ENCODE assay signal across 26 cellular contexts in genomic region chr6:142350309-142350708, GRCh38. TPM values are rescaled to one million over a fixed set of nuclear protein-coding genes. Genes with fewer than 3 reads are reported as not detected.
DNase-seq lines count a peak whose midpoint lies in the region; ATAC-seq, FAIRE-seq and TF ChIP-seq lines count a peak whose summit lies in the region.
"Had no signal": no experiment of that assay in that cellular context is flagged by ENCODE, and none has a peak within 500 bp of the region (broad histone marks: within the 10 kb centered on the region; RNA-seq: fewer than 3 reads in every experiment).

No MANE protein-coding gene starts in this region.

- BruUV-seq in HepG2 (replicated peaks; lab: Mats Ljungman, UMichigan) (no TSS peak), Panc1 (replicated peaks; lab: Mats Ljungman, UMichigan) (no TSS peak)

- H3K27me3 ChIP-seq in HepG2 (ENCODE audit: control insufficient read depth in 1 of 2, insufficient read depth in 2 of 2, low read length in 2 of 2) (no peaks in the 10 kb centered on the region), right lobe of liver (no peaks in the 10 kb centered on the region), Panc1 (ENCODE audit: control insufficient read depth, insufficient read depth, low read length) (no peaks in the 10 kb centered on the region), gastrocnemius medialis (no peaks in the 10 kb centered on the region)
- H3K27me3 ChIP-seq: BLaER1 treated with 17β-estradiol and CSF1 and Interleukin-3, amounts not matched to agents 10 nM and 100 nM had no signal

- intact Hi-C loops in HepG2 (cut with micrococcal nuclease; ENCODE audit: unreplicated experiment) (no loop called here), right lobe of liver (cut with DNase I) (no loop called here), Panc1 (cut with micrococcal nuclease; ENCODE audit: unreplicated experiment) (no loop called here), gastrocnemius medialis (cut with DNase I; ENCODE audit: low total_unique reads) (no loop called here)

- no peaks in the 10 kb centered on the region for H3K9me3 ChIP-seq in HepG2 (ENCODE audit: low read length)
- H3K9me3 ChIP-seq in right lobe of liver, result no peaks in the 10 kb centered on the region
- H3K9me3 ChIP-seq in Panc1 (ENCODE audit: control insufficient read depth, insufficient read depth, low read depth, low read length), result peaks cover 16% of the 10 kb centered on the region; the same call in 1 of the 2 replicates
- no peaks in the 10 kb centered on the region for H3K9me3 ChIP-seq in gastrocnemius medialis

- TF ChIP-seq EP300 in HepG2 (IDR thresholded peaks at IDR 0.05; ENCODE audit: low read depth in 2 of 2, low read length in 2 of 2) (no peak), HepG2 (CRISPR knock-in tag; IDR thresholded peaks at IDR 0.05; ENCODE audit: borderline replicate concordance) (no peak)

- no peak for ATAC-seq in HepG2
- no peak for ATAC-seq in right lobe of liver
- ATAC-seq in Panc1, result no peak
- no peak for ATAC-seq in gastrocnemius medialis
- ATAC-seq: GM12878 had no signal

- in situ Hi-C loops in HepG2 (cut with HindIII; ENCODE audit: extremely low pct_ligation_motif_present, low pct_unique_long_range_greater_than_20kb) (no loop called here), Panc1 (cut with HindIII; ENCODE audit: low pct_unique_long_range_greater_than_20kb, low sequenced_read_pairs) (no loop called here), gastrocnemius medialis (cut with MboI; ENCODE audit: low sequenced_read_pairs in 4 of 4) (no loop called here)

- no peak overlapping the region for H3K4me2 ChIP-seq in HepG2 (ENCODE audit: low read depth, low read length)
- H3K4me2 ChIP-seq: BLaER1 treated with 17β-estradiol and CSF1 and Interleukin-3, amounts not matched to agents 10 nM and 100 nM had no signal

- H3K27ac ChIP-seq in HepG2 (ENCODE audit: extremely low read length, insufficient read depth, low read length) (no peak overlapping the region), right lobe of liver (no peak overlapping the region), C4-2B (peak overlapping the region; percentile 75; the same call in 1 of the 2 replicates), Panc1 (ENCODE audit: low read length) (peak overlapping the region; percentile 78; the same call in 1 of the 2 replicates), gastrocnemius medialis (no peak overlapping the region)
- H3K27ac ChIP-seq: BLaER1 treated with 17β-estradiol and CSF1 and Interleukin-3, amounts not matched to agents 10 nM and 100 nM had no signal

- DNase-seq in HepG2 (ENCODE audit: low spot score) (no peak), right lobe of liver (no peak), Panc1 (ENCODE audit: low read depth, low spot score) (no peak), NCI-H1436 (lab: John Stamatoyannopoulos, UW) (no peak), cortex of kidney (lab: John Stamatoyannopoulos, UW) (no peak), gastrocnemius medialis (no peak)
- DNase-seq: 8988T; AML-193; CD4-positive, alpha-beta memory T cell; CD4-positive, CD25-positive, alpha-beta regulatory T cell; CD8-positive, alpha-beta memory T cell; COR-L47; DMS 273 treated with DMSO at 0.1 percent for 48 hours; DMS153; DMS53; DMS79; DND-41; EL; GDM1 had no signal

- H3K36me3 ChIP-seq in HepG2 (replicated peaks in 1 of 2; ENCODE audit: control insufficient read depth in 1 of 2, insufficient read depth in 2 of 2, low read length in 2 of 2), result peaks cover 11 to 12% of the 10 kb centered on the region in 2 experiments; a peak in 4 of 5 replicates
- H3K36me3 ChIP-seq in right lobe of liver, result no peaks in the 10 kb centered on the region
- H3K36me3 ChIP-seq in Panc1 (ENCODE audit: control insufficient read depth, insufficient read depth, low read length), result no peaks in the 10 kb centered on the region
- no peaks in the 10 kb centered on the region for H3K36me3 ChIP-seq in gastrocnemius medialis
- H3K36me3 ChIP-seq: BLaER1 treated with 17β-estradiol and CSF1 and Interleukin-3, amounts not matched to agents 10 nM and 100 nM had no signal

- TF ChIP-seq POLR2A in HepG2 (IDR thresholded peaks at IDR 0.05; ENCODE audit: insufficient read depth in 1 of 2, low read depth in 2 of 2, low read length in 2 of 2) (no peak), right lobe of liver (IDR thresholded peaks at IDR 0.05) (no peak), gastrocnemius medialis (IDR thresholded peaks at IDR 0.05) (no peak)

- H3K79me2 ChIP-seq in HepG2 (ENCODE audit: insufficient read depth, low read length), result peaks cover 83% of the 10 kb centered on the region

- peaks cover 10% of the 10 kb centered on the region; the same call in 1 of the 2 replicates for H4K20me1 ChIP-seq in HepG2 (ENCODE audit: insufficient read depth, low read length)
- H4K20me1 ChIP-seq: BLaER1 treated with 17β-estradiol and CSF1 and Interleukin-3, amounts not matched to agents 10 nM and 100 nM had no signal

- H3K4me1 ChIP-seq in HepG2 (ENCODE audit: insufficient read depth, low read length), result peaks cover 41% of the 10 kb centered on the region
- peaks cover 0 to 13% (median 0%) of the 10 kb centered on the region in 4 donors for H3K4me1 ChIP-seq in right lobe of liver
- peaks cover 41% of the 10 kb centered on the region for H3K4me1 ChIP-seq in Panc1 (ENCODE audit: control insufficient read depth, insufficient read depth, low read length)
- H3K4me1 ChIP-seq in gastrocnemius medialis, result no peaks in the 10 kb centered on the region

- no peak overlapping the region for H2AFZ ChIP-seq in HepG2 (ENCODE audit: low read length)

- no peak for TF ChIP-seq RAD21 in HepG2 (CRISPR knock-in tag; IDR thresholded peaks at IDR 0.05)

- no peak overlapping the region for H3K9ac ChIP-seq in HepG2 (ENCODE audit: insufficient read depth, low read depth, low read length)
- H3K9ac ChIP-seq: BLaER1 treated with 17β-estradiol and CSF1 and Interleukin-3, amounts not matched to agents 10 nM and 100 nM had no signal

- H3K4me3 ChIP-seq in HepG2 (replicated peaks in 1 of 3; ENCODE audit: insufficient read depth in 1 of 3, low read depth in 2 of 3, low read length in 3 of 3) (no peak overlapping the region), right lobe of liver (no peak overlapping the region), Panc1 (ENCODE audit: low read depth in 2 of 2, low read length in 2 of 2) (no peak overlapping the region), gastrocnemius medialis (no peak overlapping the region)
- H3K4me3 ChIP-seq: BLaER1 treated with 17β-estradiol and CSF1 and Interleukin-3, amounts not matched to agents 10 nM and 100 nM; GM12878 had no signal

- FAIRE-seq in HepG2 (lab: Jason Lieb, UNC), result no peak
- FAIRE-seq: A204.1, GM12878, GM12892, GM18507 had no signal

- TF ChIP-seq CTCF in HepG2 (CRISPR knock-in tag; IDR thresholded peaks at IDR 0.05) (no peak), right lobe of liver (IDR thresholded peaks at IDR 0.05) (no peak), C4-2B (conservative IDR thresholded peaks at IDR 0.05) (no peak), Panc1 (IDR thresholded peaks at IDR 0.05) (no peak), gastrocnemius medialis (IDR thresholded peaks at IDR 0.05 in 4 of 5, conservative IDR thresholded peaks at IDR 0.05 in 1 of 5) (no peak)

- POLR2A ChIA-PET in HepG2 (lab: Yijun Ruan, JAX), result interaction anchor here (1.3 kb wide), 1 partner anchor 49 kb away, joined by 3 read pairs; the partner anchor contains the start of gene ADGRG6
- POLR2A ChIA-PET in Panc1 (lab: Charles Lee), result no interaction called here

- 100% methylated on average over 1 of the region's 1 CpG for WGBS in HepG2 (ENCODE audit: low lambda C conversion rate)
- 83% methylated on average over 1 of the region's 1 CpG for WGBS in right lobe of liver (ENCODE audit: insufficient coverage, low coverage, low lambda C conversion rate, missing lambda C conversion rate)

- CTCF ChIA-PET in HepG2 (lab: Yijun Ruan, JAX; ENCODE audit: low intra/inter-chr PET ratio, low total read pairs), result no interaction called here
- CTCF ChIA-PET in Panc1 (lab: Charles Lee), result no interaction called here

TF ChIP-seq in HepG2, 621 proteins besides CTCF, POLR2A, EP300 and RAD21 (continues in another document):
- TF ChIP-seq MTF1 (CRISPR knock-in tag; IDR thresholded peaks at IDR 0.05), result no peak

RNA-seq across cellular contexts. Expression of gene ADGRG6, which starts 48.5 kb away (rescaled TPM):
- 83.6 and 129 TPM in 2 replicates for total RNA-seq in HepG2 (2016; rRNA removed; fragmentation: Illumina TruSeq; extraction: Trizol)
- total RNA-seq in HepG2 (2016; cell fraction: cytosol; rRNA removed; fragmentation: Illumina TruSeq; extraction: Trizol; ENCODE audit: low read depth), result 12.9 and 13.3 TPM in 2 replicates
- 76.7 and 125 TPM in 2 replicates for total RNA-seq in HepG2 (2016; cell fraction: insoluble cytoplasmic fraction; rRNA removed; fragmentation: Illumina TruSeq; extraction: Trizol)
- 29.0 and 33.2 TPM in 2 replicates for total RNA-seq in HepG2 (2016; cell fraction: membrane; rRNA removed; fragmentation: Illumina TruSeq; extraction: Trizol)
- 271 and 292 TPM in 2 replicates for total RNA-seq in HepG2 (2016; cell fraction: nucleus; rRNA removed; fragmentation: Illumina TruSeq; extraction: Trizol)
- 176 and 249 TPM in 2 replicates for polyA plus RNA-seq in HepG2 (2011; rRNA removed)
- polyA plus RNA-seq in HepG2 (2011; cell fraction: cytosol; rRNA removed), result 115 and 131 TPM in 2 replicates
- 148 and 157 TPM in 2 replicates for polyA plus RNA-seq in HepG2 (2011; cell fraction: nucleus; rRNA removed)
- polyA plus RNA-seq in HepG2 (2012), result 116 and 147 TPM in 2 replicates
- polyA plus RNA-seq in HepG2 (2016; cell fraction: cytosol; fragmentation: Illumina TruSeq; extraction: Trizol; ENCODE audit: low read depth), result 1.8 TPM in 2 replicates
- 38.7 and 42.8 TPM in 2 replicates for polyA plus RNA-seq in HepG2 (2016; cell fraction: insoluble cytoplasmic fraction; fragmentation: Illumina TruSeq; extraction: Trizol; ENCODE audit: low read depth)
- polyA plus RNA-seq in HepG2 (2016; cell fraction: membrane; fragmentation: Illumina TruSeq; extraction: Trizol; ENCODE audit: low read depth), result 5.0 and 5.8 TPM in 2 replicates
- polyA plus RNA-seq in HepG2 (2016; cell fraction: nucleus; fragmentation: Illumina TruSeq; extraction: Trizol; ENCODE audit: insufficient read depth, low read depth), result 110 and 113 TPM in 2 replicates
- polyA minus RNA-seq in HepG2 (2011; rRNA and poly(A)+ RNA removed; ENCODE audit: low replicate concordance), result 75.0 and 703 TPM in 2 replicates
- 216 and 224 TPM in 2 replicates for polyA minus RNA-seq in HepG2 (2011; cell fraction: cytosol; rRNA and poly(A)+ RNA removed)
- polyA minus RNA-seq in HepG2 (2011; cell fraction: nucleus; rRNA and poly(A)+ RNA removed), result 1,103 and 1,189 TPM in 2 replicates
- 100 to 1,000 TPM in 3 of 6 experiments, 10 to 100 TPM in 3; 49.6 to 114 (median 94.6) TPM for total RNA-seq in right lobe of liver
- 259 TPM for total RNA-seq in Panc1 (2021; ENCODE audit: unreplicated experiment)
- 87.8 TPM for polyA plus RNA-seq in Panc1 (2012; ENCODE audit: insufficient read length)
- 1 to 10 TPM; 1.5 to 6.0 (median 3.2) TPM for total RNA-seq in gastrocnemius medialis
- total RNA-seq: B cell had no signal
- polyA plus RNA-seq: CD4-positive, alpha-beta memory T cell; CD4-positive, CD25-positive, alpha-beta regulatory T cell; CD8-positive, alpha-beta memory T cell had no signal

Comparison
In these comparisons a context has a peak if more than half of its experiments do, and no peak if none do; other contexts are left out.
1. H3K27ac ChIP-seq: peak in C4-2B (single experiment) and Panc1 (single experiment); none in HepG2 (single experiment), right lobe of liver (0 of 3) and gastrocnemius medialis (0 of 4).